20 cellular contexts compared by ENCODE assay signal in genomic region chr19:39360599-39360998, GRCh38. TPM values are rescaled to one million over a fixed set of nuclear protein-coding genes. Genes with fewer than 3 reads are reported as not detected.
DNase-seq lines count a peak whose midpoint lies in the region; ATAC-seq and TF ChIP-seq lines count a peak whose summit lies in the region.
"Had no signal": no experiment of that assay in that cellular context is flagged by ENCODE, and none has a peak within 500 bp of the region (broad histone marks: within the 10 kb centered on the region; RNA-seq: fewer than 3 reads in every experiment).

No MANE protein-coding gene starts in this region.

- in situ Hi-C loops in mammary epithelial cell (cut with MboI; ENCODE audit: low sequenced_read_pairs in 2 of 2) = no loop called here

- no peaks in the 10 kb centered on the region for H4K20me1 ChIP-seq in mammary epithelial cell (ENCODE audit: insufficient read depth, low read length)

- H2AFZ ChIP-seq in mammary epithelial cell (ENCODE audit: low read depth, low read length) = no peak overlapping the region

- H3K4me2 ChIP-seq in mammary epithelial cell (ENCODE audit: insufficient read depth, low read depth, low read length) = no peak overlapping the region

- no peak for ATAC-seq in GM18520 (IDR thresholded peaks at IDR 0.05; ENCODE audit: unreplicated experiment)
- ATAC-seq in HG03520 (IDR thresholded peaks at IDR 0.05; ENCODE audit: unreplicated experiment) = no peak
- ATAC-seq in HG02678 (IDR thresholded peaks at IDR 0.05; ENCODE audit: unreplicated experiment) = no peak
- ATAC-seq: GM12878 had no signal

- H3K27ac ChIP-seq in breast epithelium (peak overlapping the region; percentile 33 to 95), mammary epithelial cell (ENCODE audit: insufficient read depth, low read depth, low read length) (no peak overlapping the region), layer of hippocampus (ENCODE audit: low read depth, low read length) (peak overlapping the region; percentile 32)
- H3K27ac ChIP-seq: C4-2B had no signal

- H3K9me3 ChIP-seq in breast epithelium (no peaks in the 10 kb centered on the region), mammary epithelial cell (replicated peaks; ENCODE audit: insufficient read depth, low read length) (no peaks in the 10 kb centered on the region)

- H3K4me1 ChIP-seq in breast epithelium (no peaks in the 10 kb centered on the region), mammary epithelial cell (ENCODE audit: insufficient read depth, low read length) (peaks cover 19% of the 10 kb centered on the region)

- dilution Hi-C loops in mammary epithelial cell (cut with HindIII; ENCODE audit: low sequenced_read_pairs) = no loop called here

- no TSS peak for BruUV-seq in mammary epithelial cell (replicated peaks; lab: Mats Ljungman, UMichigan)

- intact Hi-C loops in breast epithelium (cut with DNase I; ENCODE audit: low total_unique reads) (no loop called here), mammary epithelial cell (cut with micrococcal nuclease) (no loop called here)

- no peaks in the 10 kb centered on the region for H3K79me2 ChIP-seq in mammary epithelial cell (ENCODE audit: insufficient read depth, low read length)

- H3K27me3 ChIP-seq in breast epithelium (no peaks in the 10 kb centered on the region), mammary epithelial cell (ENCODE audit: insufficient read depth, low read length) (no peaks in the 10 kb centered on the region), layer of hippocampus (ENCODE audit: control insufficient read depth, insufficient read depth, low read length) (no peaks in the 10 kb centered on the region)

- WGBS in mammary epithelial cell (ENCODE audit: low coverage, missing lambda C conversion rate) = 100% methylated on average over 1 of the region's 1 CpG

- CTCF ChIA-PET in mammary epithelial cell (lab: Charles Lee; ENCODE audit: low non-redundant PET) = no interaction called here

- H3K4me3 ChIP-seq in breast epithelium = no peak overlapping the region
- no peak overlapping the region for H3K4me3 ChIP-seq in mammary epithelial cell (replicated peaks in 1 of 3; ENCODE audit: insufficient read depth in 1 of 3, low read depth in 2 of 3, low read length in 3 of 3)
- no peak overlapping the region for H3K4me3 ChIP-seq in choroid plexus epithelial cell (ENCODE audit: low read depth, low read length)
- H3K4me3 ChIP-seq: GM12878 had no signal

- TF ChIP-seq CTCF in breast epithelium (IDR thresholded peaks at IDR 0.05) (no peak), mammary epithelial cell (conservative IDR thresholded peaks at IDR 0.05 in 1 of 2, IDR thresholded peaks at IDR 0.05 in 1 of 2; ENCODE audit: extremely low read depth in 1 of 2, insufficient read depth in 1 of 2, low read depth in 1 of 2, low read length in 2 of 2) (no peak), choroid plexus epithelial cell (conservative IDR thresholded peaks at IDR 0.05; ENCODE audit: low read depth, low read length) (no peak)

- DNase-seq in breast epithelium (ENCODE audit: low spot score in 2 of 2) = no peak
- DNase-seq in mammary epithelial cell = no peak
- DNase-seq in choroid plexus epithelial cell (ENCODE audit: low read depth) = peak; percentile 22
- no peak for DNase-seq in T-helper 1 cell
- DNase-seq: DMS 273 treated with DMSO at 0.1 percent for 48 hours, GDM1, Karpas-422, MM.1S, NCI-H1092 treated with DMSO at 0.1 percent for 48 hours, NCI-H1694, NCI-H2227 treated with DMSO at 0.1 percent for 48 hours, NCI-H524 had no signal

- H3K9ac ChIP-seq in mammary epithelial cell (ENCODE audit: insufficient read depth, low read length) = no peak overlapping the region

- no peak for TF ChIP-seq POLR2A in breast epithelium (IDR thresholded peaks at IDR 0.05)

- H3K36me3 ChIP-seq in breast epithelium = no peaks in the 10 kb centered on the region
- H3K36me3 ChIP-seq in mammary epithelial cell (ENCODE audit: insufficient read depth, low read length) = peaks cover 21% of the 10 kb centered on the region

RNA-seq across cellular contexts. Expression of gene SAMD4B, which starts 18.4 kb away (rescaled TPM):
- total RNA-seq in breast epithelium (10 to 100 TPM; 57.4 to 65.2 (median 59.7) TPM), mammary epithelial cell (10 to 100 TPM; 54.3 to 95.2 TPM)
- polyA plus RNA-seq in mammary epithelial cell = 54.1 TPM
- polyA minus RNA-seq in mammary epithelial cell = 144 TPM

RNA-seq across cellular contexts. Expression of gene GMFG, which starts 24.8 kb away (rescaled TPM):
- 10 to 100 TPM; 21.7 to 47.5 (median 26.6) TPM for total RNA-seq in breast epithelium
- not detected for total RNA-seq in mammary epithelial cell
- 0.17 TPM for polyA plus RNA-seq in mammary epithelial cell
- not detected for polyA minus RNA-seq in mammary epithelial cell
- total RNA-seq: A673, HT-29 had no signal

RNA-seq across cellular contexts. Expression of gene PAF1, which starts 30.3 kb away (rescaled TPM):
- total RNA-seq in breast epithelium = 10 to 100 TPM; 41.3 to 49.5 (median 45.2) TPM
- 10 to 100 TPM; 25.5 to 45.8 TPM for total RNA-seq in mammary epithelial cell
- polyA plus RNA-seq in mammary epithelial cell = 54.0 TPM
- 26.5 TPM for polyA minus RNA-seq in mammary epithelial cell

RNA-seq across cellular contexts. Expression of gene MED29, which starts 30.6 kb away (rescaled TPM):
- total RNA-seq in breast epithelium (10 to 100 TPM; 36.6 to 49.5 (median 47.3) TPM), mammary epithelial cell (10 to 100 TPM; 19.5 to 29.3 TPM)
- polyA plus RNA-seq in mammary epithelial cell = 25.9 TPM
- 21.9 TPM for polyA minus RNA-seq in mammary epithelial cell

RNA-seq across cellular contexts. Expression of gene LRFN1, which starts 39.9 kb away (rescaled TPM):
- total RNA-seq in breast epithelium = under 1 TPM; 0.16 to 0.66 (median 0.59) TPM
- 1 to 10 TPM in 1 of 2 donors, under 1 TPM in 1; 0.50 to 1.2 TPM for total RNA-seq in mammary epithelial cell
- 0.20 TPM for polyA plus RNA-seq in mammary epithelial cell
- polyA minus RNA-seq in mammary epithelial cell = not detected

Comparison
In these comparisons a context has a peak if more than half of its experiments do, and no peak if none do; other contexts are left out.
1. RNA of gene GMFG, which starts 24.8 kb away (total RNA-seq): 21.7 to 47.5 TPM in breast epithelium; not detected in mammary epithelial cell; every median in the first group is over 10 times any median in the second.